ENCODE assay signal across 2 cellular contexts in the genomic region with DNA sequence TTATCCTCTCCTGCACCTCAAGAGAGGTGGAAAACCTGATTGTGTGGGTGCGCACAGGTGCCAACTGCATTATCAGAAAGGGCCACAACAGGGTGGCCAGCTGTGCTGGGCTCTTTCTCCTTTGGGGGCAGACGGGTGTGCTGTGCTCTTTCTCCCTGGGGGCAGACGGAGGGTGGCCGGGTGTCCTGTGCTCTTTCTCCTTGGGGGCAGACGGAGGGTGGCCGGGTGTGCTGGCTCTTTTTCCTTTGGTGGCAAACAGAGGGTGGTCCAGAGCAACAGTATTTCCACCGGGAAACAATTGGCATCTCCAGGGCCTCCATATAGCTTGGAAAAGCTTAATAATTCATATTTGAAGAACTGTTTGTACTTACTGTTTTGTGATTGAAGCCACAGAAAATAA.
TF ChIP-seq lines count a peak whose summit lies in the region.

No MANE protein-coding gene starts in this region.

TF ChIP-seq in GM23338, 12 proteins besides CTCF, POLR2A, EP300 and RAD21:
- TF ChIP-seq ZNF331 (CRISPR knock-in tag; IDR thresholded peaks at IDR 0.05; ENCODE audit: low read depth) = no peak
- TF ChIP-seq EZH2 (IDR thresholded peaks at IDR 0.05; ENCODE audit: low read depth, unreplicated experiment) = no peak
- TF ChIP-seq, protein P1, sequence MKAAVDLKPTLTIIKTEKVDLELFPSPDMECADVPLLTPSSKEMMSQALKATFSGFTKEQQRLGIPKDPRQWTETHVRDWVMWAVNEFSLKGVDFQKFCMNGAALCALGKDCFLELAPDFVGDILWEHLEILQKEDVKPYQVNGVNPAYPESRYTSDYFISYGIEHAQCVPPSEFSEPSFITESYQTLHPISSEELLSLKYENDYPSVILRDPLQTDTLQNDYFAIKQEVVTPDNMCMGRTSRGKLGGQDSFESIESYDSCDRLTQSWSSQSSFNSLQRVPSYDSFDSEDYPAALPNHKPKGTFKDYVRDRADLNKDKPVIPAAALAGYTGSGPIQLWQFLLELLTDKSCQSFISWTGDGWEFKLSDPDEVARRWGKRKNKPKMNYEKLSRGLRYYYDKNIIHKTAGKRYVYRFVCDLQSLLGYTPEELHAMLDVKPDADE (IDR thresholded peaks at IDR 0.05) = no peak
- TF ChIP-seq STAT1 (IDR thresholded peaks at IDR 0.05; ENCODE audit: unreplicated experiment) = no peak
- TF ChIP-seq JUNB (IDR thresholded peaks at IDR 0.05; ENCODE audit: unreplicated experiment) = no peak
- no peak for TF ChIP-seq NANOG (IDR thresholded peaks at IDR 0.05; ENCODE audit: borderline replicate concordance)
- TF ChIP-seq EZH2phosphoT487 (IDR thresholded peaks at IDR 0.05; ENCODE audit: unreplicated experiment) = no peak

TF ChIP-seq in H1, 55 proteins besides CTCF, POLR2A, EP300 and RAD21:
- TF ChIP-seq KDM4A (IDR thresholded peaks at IDR 0.05; ENCODE audit: low read depth, low read length, severe bottlenecking) (no peak), SUZ12 (IDR thresholded peaks at IDR 0.05; ENCODE audit: low read length) (peak; percentile 8), BACH1 (IDR thresholded peaks at IDR 0.05; ENCODE audit: low read length) (no peak), EZH2 (IDR thresholded peaks at IDR 0.05; ENCODE audit: low read depth, low read length, severe bottlenecking) (peak; percentile 21), RNF2 (IDR thresholded peaks at IDR 0.05; ENCODE audit: borderline replicate concordance, low read depth, low read length, missing control alignments, poor library complexity, severe bottlenecking) (peak; percentile 66)
TF ChIP-seq in H1: peak in this region for 3.
